ENCODE assay signal across 8 cellular contexts in genomic region chr17:72618018-72618509, GRCh38.
A peak's percentile ranks its signal among the peaks of the same experiment; 100 is the strongest.
DNase-seq lines count a peak whose midpoint lies in the region; ATAC-seq, FAIRE-seq and TF ChIP-seq lines count a peak whose summit lies in the region.

No MANE protein-coding gene starts in this region.

- no peak overlapping the region for H3K4me3 ChIP-seq in upper lobe of left lung
- H3K4me3 ChIP-seq in aorta (ENCODE audit: low read length in 2 of 2): no peak overlapping the region
- H3K4me3 ChIP-seq in gastroesophageal sphincter: no peak overlapping the region

- WGBS in upper lobe of left lung, 2 donors: 14 to 16% methylated on average over 17 of the region's 17 CpGs
- 20 to 24% methylated on average over 17 of the region's 17 CpGs for WGBS in aorta, 2 donors
- WGBS in gastroesophageal sphincter (ENCODE audit: low coverage in 1 of 2), 2 donors: 25 to 26% methylated on average over 7 to 13 of the region's 17 CpGs

- TF ChIP-seq POLR2A in upper lobe of left lung (IDR thresholded peaks at IDR 0.05) (no peak), gastroesophageal sphincter (IDR thresholded peaks at IDR 0.05) (no peak)

- no peaks in the 10 kb centered on the region for H3K36me3 Mint-ChIP-seq in T-helper 2 cell treated with Interferon-gamma antibody and Interleukin-4, amounts not matched to agents 5 μg/mL and 100 μg/mL, for 36 hours (ENCODE audit: low read depth)

- TF ChIP-seq EP300 in upper lobe of left lung (IDR thresholded peaks at IDR 0.05) (no peak), gastroesophageal sphincter (IDR thresholded peaks at IDR 0.05) (no peak)

- peaks cover 50% of the 10 kb centered on the region for H3K27me3 Mint-ChIP-seq in T-helper 2 cell treated with Interferon-gamma antibody and Interleukin-4, amounts not matched to agents 5 μg/mL and 100 μg/mL, for 36 hours (ENCODE audit: low read depth)

- H3K27me3 ChIP-seq in upper lobe of left lung (no peaks in the 10 kb centered on the region), aorta (ENCODE audit: control insufficient read depth in 1 of 2, insufficient read depth in 2 of 2, low read length in 1 of 2) (no peaks in the 10 kb centered on the region), gastroesophageal sphincter (peaks cover 75% of the 10 kb centered on the region)

- H3K4me1 Mint-ChIP-seq in T-helper 2 cell treated with Interferon-gamma antibody and Interleukin-4, amounts not matched to agents 5 μg/mL and 100 μg/mL, for 36 hours (ENCODE audit: low read depth): peaks cover 16% of the 10 kb centered on the region

- intact Hi-C loops in aorta (cut with DNase I): no loop called here

- H3K27ac ChIP-seq in upper lobe of left lung: no peak overlapping the region
- no peak overlapping the region for H3K27ac ChIP-seq in aorta (ENCODE audit: low read depth in 1 of 2, low read length in 2 of 2)
- H3K27ac ChIP-seq in gastroesophageal sphincter: peak overlapping the region in 2 of 4 donors; percentile 19 to 40

- H3K9me3 ChIP-seq in upper lobe of left lung (no peaks in the 10 kb centered on the region), aorta (ENCODE audit: control insufficient read depth, low read length) (no peaks in the 10 kb centered on the region), gastroesophageal sphincter (no peaks in the 10 kb centered on the region)

- TF ChIP-seq CTCF in upper lobe of left lung (IDR thresholded peaks at IDR 0.05): no peak
- no peak for TF ChIP-seq CTCF in gastroesophageal sphincter (IDR thresholded peaks at IDR 0.05)
- no peak for TF ChIP-seq CTCF in D721Med (IDR thresholded peaks at IDR 0.05; ENCODE audit: insufficient read depth, missing control alignments)

- peak overlapping the region; percentile 91 for H3K27ac Mint-ChIP-seq in T-helper 2 cell treated with Interferon-gamma antibody and Interleukin-4, amounts not matched to agents 5 μg/mL and 100 μg/mL, for 36 hours

- peak overlapping the region; percentile 78 for H3K4me3 Mint-ChIP-seq in T-helper 2 cell treated with Interferon-gamma antibody and Interleukin-4, amounts not matched to agents 5 μg/mL and 100 μg/mL, for 36 hours

- H3K4me1 ChIP-seq in upper lobe of left lung (peaks cover 0 to 6% (median 5%) of the 10 kb centered on the region in 4 donors), aorta (ENCODE audit: control insufficient read depth in 1 of 2, insufficient read depth in 2 of 2, low read length in 2 of 2) (no peaks in the 10 kb centered on the region), gastroesophageal sphincter (no peaks in the 10 kb centered on the region)

- no peak for FAIRE-seq in D721Med (lab: Jason Lieb, UNC)

- DNase-seq in T-helper 2 cell treated with Interferon-gamma antibody and Interleukin-4, amounts not matched to agents 5 μg/mL and 100 μg/mL, for 36 hours (ENCODE audit: low spot score): peak; percentile 7
- DNase-seq in glomerular visceral epithelial cell (ENCODE audit: extremely low spot score): peak; percentile 70
- peak in 1 of 2 donors; percentile 43 for DNase-seq in upper lobe of left lung
- no peak for DNase-seq in aorta
- DNase-seq in D721Med (ENCODE audit: insufficient read length, low spot score): no peak

- no peaks in the 10 kb centered on the region for H3K9me3 Mint-ChIP-seq in T-helper 2 cell treated with Interferon-gamma antibody and Interleukin-4, amounts not matched to agents 5 μg/mL and 100 μg/mL, for 36 hours

- no peaks in the 10 kb centered on the region for H3K36me3 ChIP-seq in upper lobe of left lung
- H3K36me3 ChIP-seq in aorta (ENCODE audit: control insufficient read depth in 1 of 2, insufficient read depth in 2 of 2, low read length in 1 of 2): no peaks in the 10 kb centered on the region
- no peaks in the 10 kb centered on the region for H3K36me3 ChIP-seq in gastroesophageal sphincter

- ATAC-seq in GM18909 (IDR thresholded peaks at IDR 0.05; ENCODE audit: poor library complexity, unreplicated experiment) (peak; percentile 74), HG03139 (IDR thresholded peaks at IDR 0.05; ENCODE audit: unreplicated experiment) (peak; percentile 57), upper lobe of left lung (ENCODE audit: low FRiP score in 2 of 2) (peak; percentile 34 to 58), aorta (ENCODE audit: low FRiP score) (no peak), gastroesophageal sphincter (no peak)

Comparison
In these comparisons a context has a peak if more than half of its experiments do, and no peak if none do; other contexts are left out.
1. ATAC-seq: peak in GM18909 (single experiment), HG03139 (single experiment) and upper lobe of left lung (2 of 2); none in aorta (single experiment) and gastroesophageal sphincter (single experiment).
2. DNase-seq: peak in T-helper 2 cell treated with Interferon-gamma antibody and Interleukin-4, amounts not matched to agents 5 μg/mL and 100 μg/mL, for 36 hours (single experiment) and glomerular visceral epithelial cell (single experiment); none in aorta (0 of 2) and D721Med (single experiment).